In genomic region chr17:4249452-4250029, GRCh38 we compare ENCODE assay signal across 1 cellular context.
TF ChIP-seq lines count a peak whose summit lies in the region.

No MANE protein-coding gene starts in this region.

TF ChIP-seq in K562, 482 proteins besides CTCF, POLR2A, EP300 and RAD21 (continued from another document and continues in another):
- no peak for TF ChIP-seq GMEB1 (CRISPR knock-in tag; IDR thresholded peaks at IDR 0.05)
- TF ChIP-seq HLTF (IDR thresholded peaks at IDR 0.05) = peak; percentile 73; the same call in 1 of the 2 replicates
- TF ChIP-seq ZC3H11A (IDR thresholded peaks at IDR 0.05; ENCODE audit: low read depth, low read length) = no peak
- no peak for TF ChIP-seq SNRNP70 (optimal IDR thresholded peaks at IDR 0.05; ENCODE audit: low read depth, low read length)
- TF ChIP-seq DMBX1 (CRISPR knock-in tag; IDR thresholded peaks at IDR 0.05; ENCODE audit: borderline replicate concordance) = 0 out of 2 replicates have a peak, but pooled peaks have one; percentile 51
- no peak for TF ChIP-seq ZNF551 (CRISPR knock-in tag; IDR thresholded peaks at IDR 0.05)
- 0 out of 2 replicates have a peak, but pooled peaks have one; percentile 25 for TF ChIP-seq ETS1 (conservative IDR thresholded peaks at IDR 0.05; ENCODE audit: control insufficient read depth, low read depth, low read length)
- no peak for TF ChIP-seq NCOA4 (IDR thresholded peaks at IDR 0.05; ENCODE audit: partially characterized antibody)
- TF ChIP-seq NELFE (IDR thresholded peaks at IDR 0.05; ENCODE audit: insufficient read depth, insufficient read length) = no peak
- TF ChIP-seq ZC3H8 (IDR thresholded peaks at IDR 0.05) = no peak
- no peak for TF ChIP-seq KLF6 (CRISPR knock-in tag; IDR thresholded peaks at IDR 0.05; ENCODE audit: borderline replicate concordance)
- TF ChIP-seq NBN (IDR thresholded peaks at IDR 0.05; ENCODE audit: low read depth) = peak; percentile 94
- no peak for TF ChIP-seq ZNF23 (CRISPR knock-in tag; IDR thresholded peaks at IDR 0.05)
- no peak for TF ChIP-seq BRF1 (IDR thresholded peaks at IDR 0.05; ENCODE audit: borderline replicate concordance, extremely low read depth, insufficient read length)
- no peak for TF ChIP-seq NFIX (CRISPR knock-in tag; IDR thresholded peaks at IDR 0.05; ENCODE audit: low read depth)
- TF ChIP-seq THAP12 (CRISPR knock-in tag; IDR thresholded peaks at IDR 0.05) = no peak
- TF ChIP-seq KAT8 (IDR thresholded peaks at IDR 0.05; ENCODE audit: low read depth) = no peak
- no peak for TF ChIP-seq ZBTB34 (CRISPR knock-in tag; IDR thresholded peaks at IDR 0.05)
- peak; percentile 95 for TF ChIP-seq MYNN (IDR thresholded peaks at IDR 0.05)
- no peak for TF ChIP-seq MYNN (CRISPR knock-in tag; IDR thresholded peaks at IDR 0.05)
- TF ChIP-seq ZNF639 (CRISPR knock-in tag; conservative IDR thresholded peaks at IDR 0.05 in 1 of 2, IDR thresholded peaks at IDR 0.05 in 1 of 2) = no peak
- no peak for TF ChIP-seq ADNP (tag; IDR thresholded peaks at IDR 0.05)
- 0 out of 2 replicates have a peak, but pooled peaks have one; percentile 24 for TF ChIP-seq OTX1 (CRISPR knock-in tag; IDR thresholded peaks at IDR 0.05)
- peak; percentile 93 for TF ChIP-seq SMARCE1 (IDR thresholded peaks at IDR 0.05)
- TF ChIP-seq USF2 (CRISPR knock-in tag; IDR thresholded peaks at IDR 0.05) = no peak
- TF ChIP-seq ETV6 (IDR thresholded peaks at IDR 0.05; ENCODE audit: borderline replicate concordance in 1 of 2, low read depth in 2 of 2, low read length in 1 of 2) = no peak
- TF ChIP-seq ETV6 (CRISPR knock-in tag; IDR thresholded peaks at IDR 0.05; ENCODE audit: borderline replicate concordance) = no peak
- TF ChIP-seq NFIC (IDR thresholded peaks at IDR 0.05) = peak; percentile 90
- TF ChIP-seq SIRT6 (IDR thresholded peaks at IDR 0.05; ENCODE audit: low read depth, low read length) = no peak
- no peak for TF ChIP-seq CHD1 (IDR thresholded peaks at IDR 0.05; ENCODE audit: low read length)
- TF ChIP-seq ZBTB40 (IDR thresholded peaks at IDR 0.05) = peak; percentile 36; the same call in 1 of the 2 replicates
- TF ChIP-seq ZBTB40 (CRISPR knock-in tag; IDR thresholded peaks at IDR 0.05) = no peak
- peak; percentile 61; the same call in 1 of the 2 replicates for TF ChIP-seq SMARCA5 (IDR thresholded peaks at IDR 0.05)
- TF ChIP-seq EP400 (IDR thresholded peaks at IDR 0.05) = peak; percentile 42; the same call in 1 of the 2 replicates
- TF ChIP-seq ZNF354B (CRISPR knock-in tag; IDR thresholded peaks at IDR 0.05) = no peak
- no peak for TF ChIP-seq ZNF740 (CRISPR knock-in tag; IDR thresholded peaks at IDR 0.05)
- TF ChIP-seq ZNF740 (tag; IDR thresholded peaks at IDR 0.05) = no peak
- TF ChIP-seq HSF4 (CRISPR knock-in tag; IDR thresholded peaks at IDR 0.05; ENCODE audit: borderline replicate concordance) = no peak
- no peak for TF ChIP-seq TSHZ1 (CRISPR knock-in tag; IDR thresholded peaks at IDR 0.05)
